In the genomic region with DNA sequence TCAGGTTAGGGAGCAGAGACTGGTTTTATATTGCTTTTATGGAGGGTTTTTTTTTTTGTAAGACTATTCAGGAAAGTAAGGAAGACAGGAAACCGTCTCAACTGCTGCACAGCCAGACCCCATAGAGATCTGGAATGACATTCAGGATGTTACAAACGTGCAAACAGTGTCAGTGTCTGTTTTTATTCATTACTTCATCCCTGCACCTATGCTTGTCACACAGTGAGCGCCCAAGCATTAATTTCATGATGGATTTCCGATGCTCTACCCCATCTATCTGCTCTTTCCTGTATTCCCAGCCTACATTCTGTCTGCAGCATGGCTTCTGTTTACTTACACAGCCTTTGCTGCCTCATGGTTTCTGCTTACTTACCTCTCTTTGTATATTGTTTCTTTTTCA, we compare ENCODE assay signal across 1 cellular context.
TF ChIP-seq lines count a peak whose summit lies in the region.

No MANE protein-coding gene starts in this region.

TF ChIP-seq in endothelial cell of umbilical vein, 7 proteins besides CTCF, POLR2A, EP300 and RAD21 (continued from another document):
- TF ChIP-seq, protein P1, sequence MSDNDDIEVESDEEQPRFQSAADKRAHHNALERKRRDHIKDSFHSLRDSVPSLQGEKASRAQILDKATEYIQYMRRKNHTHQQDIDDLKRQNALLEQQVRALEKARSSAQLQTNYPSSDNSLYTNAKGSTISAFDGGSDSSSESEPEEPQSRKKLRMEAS (IDR thresholded peaks at IDR 0.05; ENCODE audit: insufficient read depth, insufficient read length), result no peak
- no peak for TF ChIP-seq POLR2AphosphoS5 (IDR thresholded peaks at IDR 0.05; ENCODE audit: insufficient read depth, low read depth, low read length)
- TF ChIP-seq GATA2 (IDR thresholded peaks at IDR 0.05; ENCODE audit: insufficient read depth, insufficient read length, low read depth, low read length), result no peak
- no peak for TF ChIP-seq JUN (IDR thresholded peaks at IDR 0.05; ENCODE audit: borderline replicate concordance, insufficient read depth, insufficient read length, low read depth)
- no peak for TF ChIP-seq MYC (IDR thresholded peaks at IDR 0.05; ENCODE audit: low read depth, low read length)
- no peak for TF ChIP-seq EZH2 (IDR thresholded peaks at IDR 0.05; ENCODE audit: borderline replicate concordance, low read depth, low read length, severe bottlenecking)
